1 cellular context compared by ENCODE assay signal in genomic region chr22:21641795-21642583, GRCh38.
TF ChIP-seq lines count a peak whose summit lies in the region.

Gene SDF2L1 (plus strand): TSS chr22:21642302. CDS start chr22:21642337, 35 bp downstream.

TF ChIP-seq in HepG2, 621 proteins besides CTCF, POLR2A, EP300 and RAD21 (continued from another document and continues in another):
- TF ChIP-seq NFAT5 (CRISPR knock-in tag; IDR thresholded peaks at IDR 0.05) (no peak), ZFX (CRISPR knock-in tag; IDR thresholded peaks at IDR 0.05; ENCODE audit: low read depth) (peak; percentile 51; the same call in 1 of the 2 replicates), ZNF138 (CRISPR knock-in tag; IDR thresholded peaks at IDR 0.05; ENCODE audit: low read depth) (no peak), IKZF1 (IDR thresholded peaks at IDR 0.05) (no peak), BHLHE40 (IDR thresholded peaks at IDR 0.05; ENCODE audit: low read length) (0 out of 2 replicates have a peak, but pooled peaks have one; percentile 4), DRAP1 (CRISPR knock-in tag; IDR thresholded peaks at IDR 0.05) (peak; percentile 48), KAT2B (IDR thresholded peaks at IDR 0.05; ENCODE audit: borderline replicate concordance, low read depth, low read length) (no peak), HOXA7 (CRISPR knock-in tag; IDR thresholded peaks at IDR 0.05) (no peak), BCL6 (CRISPR knock-in tag; IDR thresholded peaks at IDR 0.05) (no peak), LRRFIP1 (CRISPR knock-in tag; conservative IDR thresholded peaks at IDR 0.05) (no peak), HNF1B (CRISPR knock-in tag; IDR thresholded peaks at IDR 0.05) (0 out of 2 replicates have a peak, but pooled peaks have one; percentile 17), ZNF496 (CRISPR knock-in tag; IDR thresholded peaks at IDR 0.05; ENCODE audit: insufficient replicate concordance) (no peak), ZNF629 (CRISPR knock-in tag; conservative IDR thresholded peaks at IDR 0.05) (no peak), ZNF10 (CRISPR knock-in tag; IDR thresholded peaks at IDR 0.05; ENCODE audit: borderline replicate concordance, low read depth) (no peak), ZNF343 (CRISPR knock-in tag; IDR thresholded peaks at IDR 0.05) (no peak), ZNF317 (CRISPR knock-in tag; IDR thresholded peaks at IDR 0.05) (peak; percentile 70; the same call in 1 of the 2 replicates), HES4 (CRISPR knock-in tag; IDR thresholded peaks at IDR 0.05; ENCODE audit: borderline replicate concordance) (no peak), GLI4 (CRISPR knock-in tag; IDR thresholded peaks at IDR 0.05; ENCODE audit: borderline replicate concordance) (no peak; the same call in 1 of the 2 replicates), MAFF (IDR thresholded peaks at IDR 0.05; ENCODE audit: low read depth, low read length) (no peak), ZNF431 (CRISPR knock-in tag; IDR thresholded peaks at IDR 0.05; ENCODE audit: borderline replicate concordance, low read depth) (peak; percentile 47; the same call in 1 of the 2 replicates), CSRNP1 (CRISPR knock-in tag; IDR thresholded peaks at IDR 0.05) (no peak), HNF4G (IDR thresholded peaks at IDR 0.05; ENCODE audit: borderline replicate concordance, low read depth, low read length) (no peak), HNF4G (CRISPR knock-in tag; IDR thresholded peaks at IDR 0.05; ENCODE audit: borderline replicate concordance, low read depth) (no peak), ARID3A (IDR thresholded peaks at IDR 0.05; ENCODE audit: low read depth, low read length) (no peak), ZNF430 (CRISPR knock-in tag; IDR thresholded peaks at IDR 0.05) (0 out of 2 replicates have a peak, but pooled peaks have one; percentile 37), ZNF556 (CRISPR knock-in tag; IDR thresholded peaks at IDR 0.05; ENCODE audit: borderline replicate concordance) (no peak), ZNF12 (CRISPR knock-in tag; IDR thresholded peaks at IDR 0.05) (no peak), FUBP1 (CRISPR knock-in tag; IDR thresholded peaks at IDR 0.05; ENCODE audit: borderline replicate concordance) (no peak), HNRNPUL1 (IDR thresholded peaks at IDR 0.05; ENCODE audit: low read depth, low read length) (no peak), TAF1 (CRISPR knock-in tag; IDR thresholded peaks at IDR 0.05) (peak; percentile 78), ZNF646 (CRISPR knock-in tag; IDR thresholded peaks at IDR 0.05) (no peak), HCFC1 (IDR thresholded peaks at IDR 0.05; ENCODE audit: low read depth, low read length) (no peak), RFX1 (IDR thresholded peaks at IDR 0.05) (no peak)
